11 cellular contexts compared by ENCODE assay signal in the genomic region with DNA sequence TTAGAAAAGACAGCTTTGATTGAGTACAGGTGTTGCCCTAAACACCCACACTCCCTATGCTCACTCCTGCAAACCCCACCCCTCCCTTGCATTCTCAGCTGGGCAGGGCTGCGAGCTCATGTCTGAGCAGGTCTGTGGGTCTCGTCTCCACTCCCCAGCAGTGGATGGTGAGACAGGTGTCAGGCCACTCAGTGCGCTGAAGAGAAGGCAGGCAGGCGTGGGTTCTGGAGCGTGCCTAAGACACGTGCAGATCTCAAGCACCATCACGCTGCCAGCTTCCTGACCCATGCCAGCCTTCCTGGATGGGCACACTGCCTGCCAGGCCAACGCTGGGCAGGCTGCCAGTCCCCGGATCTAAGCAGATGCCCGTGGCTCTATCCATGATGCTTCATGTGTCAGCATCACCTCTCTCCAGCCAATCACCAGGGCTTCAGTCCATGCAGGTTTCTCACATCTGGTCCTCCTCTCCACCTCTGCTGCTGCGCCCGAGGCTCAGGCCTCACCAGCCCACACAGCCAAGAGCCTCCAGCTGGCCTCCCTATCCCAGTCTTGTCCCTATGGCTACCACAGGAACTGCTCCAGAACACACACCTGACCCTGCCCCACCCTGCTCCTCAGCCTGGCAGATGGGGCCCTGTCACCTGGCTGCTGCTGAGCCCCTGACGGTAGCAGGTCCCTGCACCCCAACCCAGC. TPM values are rescaled to one million over a fixed set of nuclear protein-coding genes. Genes with fewer than 3 reads are reported as not detected.
DNase-seq lines count a peak whose midpoint lies in the region; ATAC-seq and TF ChIP-seq lines count a peak whose summit lies in the region.
"Had no signal": no experiment of that assay in that cellular context is flagged by ENCODE, and none has a peak within 500 bp of the region (broad histone marks: within the 10 kb centered on the region; RNA-seq: fewer than 3 reads in every experiment).

No MANE protein-coding gene starts in this region.

- TF ChIP-seq CTCF in lower lobe of right lung (IDR thresholded peaks at IDR 0.05) (no peak), GM10266 (IDR thresholded peaks at IDR 0.05; ENCODE audit: control insufficient read depth, insufficient read depth, low read depth, missing control alignments) (no peak)

- peak; percentile 35 for ATAC-seq in stimulated activated naive CD8-positive, alpha-beta T cell treated with anti-CD3 and anti-CD28 coated beads, Interleukin-15, amount 100 ng/mL, for 72 hours
- ATAC-seq in stimulated activated naive CD8-positive, alpha-beta T cell treated with anti-CD3 and anti-CD28 coated beads, Interleukin-15, Interleukin-2, amounts not matched to agents 100 U/mL and 50 U/mL, for 24 hours: no peak
- ATAC-seq in lower lobe of right lung: peak; percentile 79 to 83
- peak; percentile 59 for ATAC-seq in aorta (ENCODE audit: low FRiP score)
- ATAC-seq in GM21447 (IDR thresholded peaks at IDR 0.05; ENCODE audit: unreplicated experiment): no peak

- H3K4me1 Mint-ChIP-seq in stimulated activated naive CD8-positive, alpha-beta T cell treated with anti-CD3 and anti-CD28 coated beads, Interleukin-15, amount 100 ng/mL, for 72 hours: peaks cover 10% of the 10 kb centered on the region

- intact Hi-C loops in lower lobe of right lung (cut with DNase I): no loop called here
- intact Hi-C loops in aorta (cut with DNase I): no loop called here

- H3K27ac Mint-ChIP-seq in stimulated activated naive CD8-positive, alpha-beta T cell treated with anti-CD3 and anti-CD28 coated beads, Interleukin-15, amount 100 ng/mL, for 72 hours: peak overlapping the region in 1 of 2 donors; percentile 96

- no peaks in the 10 kb centered on the region for H3K4me1 ChIP-seq in lower lobe of right lung
- H3K4me1 ChIP-seq in aorta (ENCODE audit: control insufficient read depth in 1 of 2, insufficient read depth in 2 of 2, low read length in 2 of 2): no peaks in the 10 kb centered on the region

- H3K36me3 ChIP-seq in lower lobe of right lung (peaks cover 86% of the 10 kb centered on the region), aorta (ENCODE audit: control insufficient read depth in 1 of 2, insufficient read depth in 2 of 2, low read length in 1 of 2) (peaks cover 0 to 2% of the 10 kb centered on the region in 2 donors)

- H3K4me3 ChIP-seq in lower lobe of right lung (no peak overlapping the region), aorta (ENCODE audit: low read length in 2 of 2) (no peak overlapping the region)

- no peaks in the 10 kb centered on the region for H3K27me3 ChIP-seq in lower lobe of right lung (ENCODE audit: low read depth)
- no peaks in the 10 kb centered on the region for H3K27me3 ChIP-seq in aorta (ENCODE audit: control insufficient read depth in 1 of 2, insufficient read depth in 2 of 2, low read length in 1 of 2)

- no peak for DNase-seq in stimulated activated naive CD8-positive, alpha-beta T cell treated with anti-CD3 and anti-CD28 coated beads, Interleukin-15, amount 100 ng/mL, for 72 hours
- DNase-seq in stimulated activated naive CD8-positive, alpha-beta T cell treated with anti-CD3 and anti-CD28 coated beads, Interleukin-15, Interleukin-2, amounts not matched to agents 100 U/mL and 50 U/mL, for 24 hours: no peak
- peak; percentile 8 for DNase-seq in central memory CD4-positive, alpha-beta T cell
- DNase-seq in lower lobe of right lung: peak; percentile 75
- no peak for DNase-seq in aorta
- no peak for DNase-seq in HUDEP-2 (lab: John Stamatoyannopoulos, UW; ENCODE audit: unreplicated experiment in 76 of 76)
- DNase-seq in GM10266 (ENCODE audit: extremely low spot score): no peak
- DNase-seq: amniotic stem cell, NCI-H1417, trophoblast cell had no signal

- H3K27ac ChIP-seq in lower lobe of right lung (no peak overlapping the region), aorta (ENCODE audit: low read depth in 1 of 2, low read length in 2 of 2) (no peak overlapping the region)

- H3K4me3 Mint-ChIP-seq in stimulated activated naive CD8-positive, alpha-beta T cell treated with anti-CD3 and anti-CD28 coated beads, Interleukin-15, amount 100 ng/mL, for 72 hours: no peak overlapping the region

- no peaks in the 10 kb centered on the region for H3K27me3 Mint-ChIP-seq in stimulated activated naive CD8-positive, alpha-beta T cell treated with anti-CD3 and anti-CD28 coated beads, Interleukin-15, amount 100 ng/mL, for 72 hours

- H3K9me3 ChIP-seq in lower lobe of right lung (no peaks in the 10 kb centered on the region), aorta (ENCODE audit: control insufficient read depth, low read length) (no peaks in the 10 kb centered on the region)

- WGBS in aorta, 2 donors: 34 to 36% methylated on average over 13 of the region's 13 CpGs

- no peaks in the 10 kb centered on the region for H3K9me3 Mint-ChIP-seq in stimulated activated naive CD8-positive, alpha-beta T cell treated with anti-CD3 and anti-CD28 coated beads, Interleukin-15, amount 100 ng/mL, for 72 hours

RNA-seq across cellular contexts. Expression of a gene that starts 42.6 kb away (rescaled TPM):
- total RNA-seq in lower lobe of right lung (40.3 TPM), aorta (10 to 100 TPM; 32.3 to 44.7 TPM)
- polyA plus RNA-seq in aorta: 10 to 100 TPM in 1 of 2 donors, 1 to 10 TPM in 1; 7.1 to 15.7 TPM

Comparison
In these comparisons a context has a peak if more than half of its experiments do, and no peak if none do; other contexts are left out.
1. ATAC-seq: peak in stimulated activated naive CD8-positive, alpha-beta T cell treated with anti-CD3 and anti-CD28 coated beads, Interleukin-15, amount 100 ng/mL, for 72 hours (single experiment), lower lobe of right lung (2 of 2) and aorta (single experiment); none in stimulated activated naive CD8-positive, alpha-beta T cell treated with anti-CD3 and anti-CD28 coated beads, Interleukin-15, Interleukin-2, amounts not matched to agents 100 U/mL and 50 U/mL, for 24 hours (single experiment) and GM21447 (single experiment).
2. DNase-seq: peak in central memory CD4-positive, alpha-beta T cell (single experiment) and lower lobe of right lung (single experiment); none in stimulated activated naive CD8-positive, alpha-beta T cell treated with anti-CD3 and anti-CD28 coated beads, Interleukin-15, amount 100 ng/mL, for 72 hours (0 of 2), stimulated activated naive CD8-positive, alpha-beta T cell treated with anti-CD3 and anti-CD28 coated beads, Interleukin-15, Interleukin-2, amounts not matched to agents 100 U/mL and 50 U/mL, for 24 hours (single experiment), aorta (0 of 2), HUDEP-2 (0 of 76) and GM10266 (single experiment).